ENCODE assay signal across 9 cellular contexts in the genomic region with DNA sequence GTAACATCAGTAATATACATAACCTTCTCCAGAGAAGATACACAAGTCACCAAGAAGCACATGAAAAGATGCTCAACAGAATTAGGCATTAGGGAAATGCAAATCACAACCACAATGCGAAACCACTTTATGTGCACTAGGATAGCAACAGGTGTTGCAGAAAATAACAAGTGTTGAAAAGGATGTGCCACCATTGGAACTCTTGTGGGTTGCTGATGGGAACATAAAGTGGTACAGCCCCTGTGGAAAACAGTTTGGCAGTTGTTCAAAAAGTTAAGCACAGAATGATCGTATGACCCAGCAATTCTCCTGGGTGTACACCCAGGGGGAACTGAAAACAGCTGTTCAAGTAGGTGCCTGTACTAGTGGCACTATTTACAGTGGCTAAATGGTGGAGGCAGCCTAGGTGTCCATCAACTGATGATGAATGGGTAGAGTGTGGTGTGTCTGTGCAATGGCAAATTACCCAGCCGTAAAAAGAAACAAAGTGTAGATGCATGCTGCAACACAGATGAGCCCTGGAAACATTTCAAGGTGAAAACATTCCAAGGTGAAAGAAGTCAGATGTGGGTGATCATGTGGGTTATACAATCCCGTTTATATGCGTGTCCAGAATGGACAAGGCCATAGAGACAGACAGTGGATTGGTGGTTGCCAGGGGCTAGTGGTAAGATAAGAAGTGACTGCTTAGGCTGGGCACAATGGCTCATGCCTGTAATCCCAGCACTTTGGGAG. TPM values are rescaled to one million over a fixed set of nuclear protein-coding genes. Genes with fewer than 3 reads are reported as not detected.
DNase-seq lines count a peak whose midpoint lies in the region; ATAC-seq and TF ChIP-seq lines count a peak whose summit lies in the region.
"Had no signal": no experiment of that assay in that cellular context is flagged by ENCODE, and none has a peak within 500 bp of the region (broad histone marks: within the 10 kb centered on the region; RNA-seq: fewer than 3 reads in every experiment).

No MANE protein-coding gene starts in this region.

- no peak overlapping the region for H3K4me3 Mint-ChIP-seq in activated T-cell treated with anti-CD3 and anti-CD28 coated beads, Interleukin-2, amount 50 U/mL, for 24 hours

- TF ChIP-seq CTCF in smooth muscle cell (IDR thresholded peaks at IDR 0.05; ENCODE audit: borderline replicate concordance, insufficient read depth, poor library complexity, severe bottlenecking): no peak

- H3K9ac ChIP-seq in subcutaneous abdominal adipose tissue (ENCODE audit: low read length in 5 of 5) (peak overlapping the region in 1 of 5 donors; percentile 64), smooth muscle cell (ENCODE audit: low read depth) (no peak overlapping the region)

- H3K4me1 ChIP-seq in subcutaneous abdominal adipose tissue (ENCODE audit: control insufficient read depth in 5 of 5, insufficient read depth in 5 of 5, low read length in 5 of 5) (peaks cover 0 to 23% (median 11%) of the 10 kb centered on the region in 5 donors), smooth muscle cell (ENCODE audit: low read depth) (no peaks in the 10 kb centered on the region)
- H3K4me1 ChIP-seq: pancreas had no signal

- peaks cover 83% of the 10 kb centered on the region for H3K36me3 Mint-ChIP-seq in activated T-cell treated with anti-CD3 and anti-CD28 coated beads, Interleukin-2, amount 50 U/mL, for 24 hours (ENCODE audit: low read depth)

- peak; percentile 85 for ATAC-seq in HG03039 (IDR thresholded peaks at IDR 0.05; ENCODE audit: unreplicated experiment)

- no peaks in the 10 kb centered on the region for H3K27me3 ChIP-seq in subcutaneous abdominal adipose tissue (ENCODE audit: control insufficient read depth in 5 of 5, insufficient read depth in 4 of 5, low read length in 5 of 5)
- no peaks in the 10 kb centered on the region for H3K27me3 ChIP-seq in smooth muscle cell (ENCODE audit: low read depth)
- H3K27me3 ChIP-seq: pancreas had no signal

- DNase-seq in activated T-cell treated with anti-CD3 and anti-CD28 coated beads, Interleukin-2, amount 50 U/mL, for 24 hours: peak; percentile 22
- DNase-seq in activated T-cell treated with anti-CD3 and anti-CD28 coated beads, Interleukin-2, amount 50 U/mL, for 1 hour: no peak
- DNase-seq in activated CD8-positive, alpha-beta memory T cell treated with anti-CD3 and anti-CD28 coated beads, Interleukin-2, amount 50 U/mL, for 48 hours: peak; percentile 29
- DNase-seq in NCI-H2196 treated with DMSO at 0.1 percent for 48 hours (lab: John Stamatoyannopoulos, UW; ENCODE audit: unreplicated experiment): no peak
- DNase-seq in smooth muscle cell (lab: John Stamatoyannopoulos, UW; ENCODE audit: unreplicated experiment): no peak
- no peak for DNase-seq in NCI-H345 treated with DMSO at 0.1 percent for 48 hours (lab: John Stamatoyannopoulos, UW; ENCODE audit: unreplicated experiment)

- H3K36me3 ChIP-seq in subcutaneous abdominal adipose tissue (ENCODE audit: control insufficient read depth in 5 of 5, insufficient read depth in 5 of 5, low read length in 5 of 5): peaks cover 12 to 40% (median 31%) of the 10 kb centered on the region in 5 donors
- H3K36me3 ChIP-seq in smooth muscle cell (ENCODE audit: low read depth): no peaks in the 10 kb centered on the region

- no peaks in the 10 kb centered on the region for H4K20me1 ChIP-seq in smooth muscle cell (ENCODE audit: low read depth)

- peak overlapping the region; percentile 74 for H3K27ac Mint-ChIP-seq in activated T-cell treated with anti-CD3 and anti-CD28 coated beads, Interleukin-2, amount 50 U/mL, for 24 hours

- H3K27ac ChIP-seq in subcutaneous abdominal adipose tissue (ENCODE audit: low read depth, low read length) (peak overlapping the region; percentile 82), smooth muscle cell (ENCODE audit: low read depth) (no peak overlapping the region)
- H3K27ac ChIP-seq: pancreas had no signal

- WGBS in smooth muscle cell (ENCODE audit: low lambda C conversion rate): 90% methylated on average over 5 of the region's 5 CpGs

- peaks cover 58% of the 10 kb centered on the region for H3K4me1 Mint-ChIP-seq in activated T-cell treated with anti-CD3 and anti-CD28 coated beads, Interleukin-2, amount 50 U/mL, for 24 hours (ENCODE audit: low read depth)

- H2AFZ ChIP-seq in smooth muscle cell (ENCODE audit: low read depth): no peak overlapping the region

- H3K9me3 ChIP-seq in subcutaneous abdominal adipose tissue (ENCODE audit: control insufficient read depth in 5 of 5, low read length in 5 of 5) (no peaks in the 10 kb centered on the region), smooth muscle cell (replicated peaks; ENCODE audit: low read depth) (peaks cover 6% of the 10 kb centered on the region)
- H3K9me3 ChIP-seq: pancreas had no signal

- H3K4me3 ChIP-seq in subcutaneous abdominal adipose tissue (ENCODE audit: low read depth in 1 of 5, low read length in 5 of 5): no peak overlapping the region
- H3K4me3 ChIP-seq in smooth muscle cell: no peak overlapping the region
- H3K4me3 ChIP-seq: pancreas had no signal

- H3K79me2 ChIP-seq in smooth muscle cell (ENCODE audit: low read depth): no peaks in the 10 kb centered on the region

- no peaks in the 10 kb centered on the region for H3K27me3 Mint-ChIP-seq in activated T-cell treated with anti-CD3 and anti-CD28 coated beads, Interleukin-2, amount 50 U/mL, for 24 hours

- H3K9me3 Mint-ChIP-seq in activated T-cell treated with anti-CD3 and anti-CD28 coated beads, Interleukin-2, amount 50 U/mL, for 24 hours: peaks cover 3% of the 10 kb centered on the region

- H3F3A ChIP-seq in smooth muscle cell (ENCODE audit: low read depth): no peaks in the 10 kb centered on the region

- no peak overlapping the region for H3K4me2 ChIP-seq in smooth muscle cell

RNA-seq across cellular contexts. Expression of a gene that starts 27.2 kb away (rescaled TPM):
- 1.2 and 1.8 TPM in 2 replicates for total RNA-seq in smooth muscle cell
- 1.1 and 3.8 TPM in 2 replicates for polyA plus RNA-seq in smooth muscle cell

RNA-seq across cellular contexts. Expression of a gene that starts 39.1 kb away (rescaled TPM):
- 264 and 274 TPM in 2 replicates for total RNA-seq in smooth muscle cell
- polyA plus RNA-seq in smooth muscle cell: 206 and 279 TPM in 2 replicates

RNA-seq across cellular contexts. Expression of a gene that starts 56.3 kb away (rescaled TPM):
- total RNA-seq in smooth muscle cell: 35.0 and 36.1 TPM in 2 replicates
- polyA plus RNA-seq in smooth muscle cell: 16.3 and 20.3 TPM in 2 replicates

Comparison
In these comparisons a context has a peak if more than half of its experiments do, and no peak if none do; other contexts are left out.
1. DNase-seq: peak in activated T-cell treated with anti-CD3 and anti-CD28 coated beads, Interleukin-2, amount 50 U/mL, for 24 hours (single experiment) and activated CD8-positive, alpha-beta memory T cell treated with anti-CD3 and anti-CD28 coated beads, Interleukin-2, amount 50 U/mL, for 48 hours (single experiment); none in activated T-cell treated with anti-CD3 and anti-CD28 coated beads, Interleukin-2, amount 50 U/mL, for 1 hour (single experiment), NCI-H2196 treated with DMSO at 0.1 percent for 48 hours (single experiment), smooth muscle cell (single experiment) and NCI-H345 treated with DMSO at 0.1 percent for 48 hours (single experiment).